In genomic region chr11:10076458-10077141, GRCh38 we compare ENCODE assay signal across 8 cellular contexts.
DNase-seq lines count a peak whose midpoint lies in the region; ATAC-seq, FAIRE-seq and TF ChIP-seq lines count a peak whose summit lies in the region.

No MANE protein-coding gene starts in this region.

- H3K9me3 ChIP-seq in WERI-Rb-1 (ENCODE audit: severe bottlenecking) (peaks cover 4% of the 10 kb centered on the region), fibroblast of lung (ENCODE audit: control insufficient read depth, insufficient read depth, low read depth, low read length) (no peaks in the 10 kb centered on the region), psoas muscle (peaks cover 27% of the 10 kb centered on the region)

- H3K4me2 ChIP-seq in fibroblast of lung (ENCODE audit: extremely low read depth, insufficient read depth, low read length): no peak overlapping the region

- TF ChIP-seq CTCF in AG09309 (IDR thresholded peaks at IDR 0.05; ENCODE audit: control insufficient read depth, insufficient read depth, low read depth, low read length, missing control alignments) (peak; percentile 60), WERI-Rb-1 (IDR thresholded peaks at IDR 0.05; ENCODE audit: low read depth, low read length) (peak; percentile 79), fibroblast of lung (conservative IDR thresholded peaks at IDR 0.05 in 1 of 2, IDR thresholded peaks at IDR 0.05 in 1 of 2; ENCODE audit: low read depth in 1 of 2, low read length in 2 of 2) (peak; percentile 46 to 64), psoas muscle (IDR thresholded peaks at IDR 0.05) (peak; percentile 38)

- no peak overlapping the region for H2AFZ ChIP-seq in fibroblast of lung (ENCODE audit: low read length)

- peak in 2 of 4 donors; percentile 33 to 48 for ATAC-seq in psoas muscle

- DNase-seq in AG09309 (ENCODE audit: low read depth) (no peak), GM12892 (ENCODE audit: insufficient read length) (no peak), HK-2 (ENCODE audit: unreplicated experiment) (peak; percentile 37), WERI-Rb-1 (peak; percentile 53), fibroblast of lung (ENCODE audit: low read depth in 2 of 2) (peak; percentile 36 to 73), psoas muscle (peak; percentile 48 to 60), HuH-7.5 (ENCODE audit: low spot score) (no peak), NCI-H1048 (lab: John Stamatoyannopoulos, UW) (no peak)

- H3K27me3 ChIP-seq in WERI-Rb-1 (ENCODE audit: insufficient read depth, low read depth, severe bottlenecking): no peaks in the 10 kb centered on the region
- no peaks in the 10 kb centered on the region for H3K27me3 ChIP-seq in fibroblast of lung (ENCODE audit: control insufficient read depth, insufficient read depth, low read length)
- H3K27me3 ChIP-seq in psoas muscle (ENCODE audit: insufficient read depth in 3 of 3, low read length in 2 of 3): no peaks in the 10 kb centered on the region

- TF ChIP-seq POLR2A in GM12892 (IDR thresholded peaks at IDR 0.05; ENCODE audit: low read depth, low read length): no peak

- 24 to 41% (median 33%) methylated on average over 6 of the region's 6 CpGs for WGBS in psoas muscle, 3 donors

- H3K4me1 ChIP-seq in fibroblast of lung (ENCODE audit: control insufficient read depth, extremely low read depth, insufficient read depth, low read length): peaks cover 4% of the 10 kb centered on the region
- no peaks in the 10 kb centered on the region for H3K4me1 ChIP-seq in psoas muscle

- peak; percentile 93 for FAIRE-seq in GM12892 (lab: Jason Lieb, UNC)

- H3K4me3 ChIP-seq in AG09309 (ENCODE audit: control insufficient read depth, low read depth, low read length) (no peak overlapping the region), WERI-Rb-1 (ENCODE audit: low read depth, low read length) (no peak overlapping the region), fibroblast of lung (replicated peaks in 1 of 4; ENCODE audit: control extremely low read depth in 1 of 4, insufficient read depth in 1 of 4, low read depth in 3 of 4, low read length in 4 of 4) (no peak overlapping the region), psoas muscle (no peak overlapping the region)

- intact Hi-C loops in psoas muscle (cut with DNase I): no loop called here

- H3K36me3 ChIP-seq in WERI-Rb-1 (no peaks in the 10 kb centered on the region), fibroblast of lung (ENCODE audit: control insufficient read depth, insufficient read depth, low read length) (no peaks in the 10 kb centered on the region), psoas muscle (ENCODE audit: insufficient read depth in 1 of 2, low read depth in 1 of 2) (no peaks in the 10 kb centered on the region)

- H4K20me1 ChIP-seq in fibroblast of lung (ENCODE audit: control insufficient read depth, extremely low read depth, insufficient read depth, low read length): no peaks in the 10 kb centered on the region

- H3K79me2 ChIP-seq in fibroblast of lung (ENCODE audit: control insufficient read depth, insufficient read depth, low read length): peaks cover 7% of the 10 kb centered on the region

- H3K9ac ChIP-seq in fibroblast of lung (ENCODE audit: insufficient read depth, low read length): no peak overlapping the region

- H3K27ac ChIP-seq in WERI-Rb-1 (no peak overlapping the region), fibroblast of lung (ENCODE audit: insufficient read depth, low read length) (no peak overlapping the region), psoas muscle (no peak overlapping the region)

Comparison
In these comparisons a context has a peak if more than half of its experiments do, and no peak if none do; other contexts are left out.
1. DNase-seq: peak in HK-2 (single experiment), WERI-Rb-1 (single experiment), fibroblast of lung (2 of 2) and psoas muscle (2 of 2); none in AG09309 (single experiment), GM12892 (single experiment), HuH-7.5 (single experiment) and NCI-H1048 (single experiment).
2. Peak in every context shown above with its lines, with median percentiles within 50 percentile points of each other: CTCF ChIP-seq.